Comparison of ENCODE assay signal across 1 cellular context in the genomic region with DNA sequence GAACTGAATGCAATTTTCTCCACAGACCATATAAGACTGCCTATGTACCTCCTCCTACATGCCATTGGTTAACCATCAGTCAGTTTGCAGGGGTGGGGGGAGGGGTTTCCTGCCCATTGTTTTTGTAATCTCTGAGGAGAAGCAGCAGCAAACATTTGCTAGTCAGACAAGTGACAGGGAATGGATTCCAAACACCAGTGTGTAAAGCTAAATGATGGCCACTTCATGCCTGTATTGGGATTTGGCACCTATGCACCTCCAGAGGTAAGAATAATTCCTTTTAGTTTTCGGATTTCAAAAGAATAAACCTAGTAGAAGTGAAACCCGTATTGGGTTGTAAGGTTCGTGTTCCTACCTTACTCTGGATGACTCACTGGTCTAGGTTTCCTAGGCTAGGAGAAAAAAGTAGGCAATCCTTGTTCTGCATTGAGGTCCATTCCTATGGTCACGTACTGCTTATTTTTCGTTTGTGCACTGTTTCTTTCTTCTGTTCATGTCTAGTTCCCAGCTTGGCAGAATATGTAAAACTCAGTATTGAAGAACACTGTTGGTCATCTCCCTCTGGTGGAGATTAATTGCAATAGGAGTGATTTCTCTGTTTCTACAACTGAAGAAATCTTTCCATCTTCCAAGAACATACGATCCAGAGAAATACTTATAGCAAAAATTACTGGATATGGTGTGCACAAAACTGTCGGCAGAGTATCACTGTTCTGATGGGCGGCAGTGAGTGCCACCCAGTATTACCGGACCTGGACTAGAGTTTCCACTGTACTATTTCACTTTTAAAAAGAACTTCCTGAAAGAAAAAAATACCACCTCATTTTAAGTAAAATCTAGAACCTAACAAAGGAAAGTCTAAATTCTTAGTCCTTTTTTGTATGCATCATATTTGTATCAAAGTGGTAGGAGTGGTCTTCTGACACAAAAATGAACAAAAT.
TF ChIP-seq lines count a peak whose summit lies in the region.

AKR1C3 (plus strand) TSS at position 150 of the 941 bp plus-strand sequence; CDS start at position 181, 31 bp downstream.

TF ChIP-seq in HepG2, 621 proteins besides CTCF, POLR2A, EP300 and RAD21 (continued from another document and continues in another):
- TF ChIP-seq HMGXB4 (CRISPR knock-in tag; IDR thresholded peaks at IDR 0.05; ENCODE audit: borderline replicate concordance in 1 of 2, low read depth in 1 of 2) (peak; percentile 83 to 90; a peak in 3 of 4 replicates), ZNF749 (CRISPR knock-in tag; IDR thresholded peaks at IDR 0.05; ENCODE audit: borderline replicate concordance) (0 out of 2 replicates have a peak, but pooled peaks have one; percentile 36), REL (CRISPR knock-in tag; conservative IDR thresholded peaks at IDR 0.05) (no peak), YEATS2 (CRISPR knock-in tag; IDR thresholded peaks at IDR 0.05; ENCODE audit: borderline replicate concordance) (peak; percentile 60; the same call in 1 of the 2 replicates), RNF2 (conservative IDR thresholded peaks at IDR 0.05; ENCODE audit: low read depth) (no peak), ZNF775 (CRISPR knock-in tag; IDR thresholded peaks at IDR 0.05; ENCODE audit: borderline replicate concordance) (no peak), ZNF678 (CRISPR knock-in tag; IDR thresholded peaks at IDR 0.05) (no peak), PAWR (CRISPR knock-in tag; IDR thresholded peaks at IDR 0.05; ENCODE audit: borderline replicate concordance) (no peak), ZFX (CRISPR knock-in tag; IDR thresholded peaks at IDR 0.05; ENCODE audit: low read depth) (peak; percentile 17; the same call in 1 of the 2 replicates), PHF21A (CRISPR knock-in tag; IDR thresholded peaks at IDR 0.05) (no peak), HNRNPL (IDR thresholded peaks at IDR 0.05; ENCODE audit: low read depth, low read length) (0 out of 2 replicates have a peak, but pooled peaks have one; percentile 23), ZNF605 (CRISPR knock-in tag; IDR thresholded peaks at IDR 0.05) (no peak), ARID4A (CRISPR knock-in tag; IDR thresholded peaks at IDR 0.05; ENCODE audit: borderline replicate concordance) (peak; percentile 41; the same call in 1 of the 2 replicates), MEF2D (CRISPR knock-in tag; IDR thresholded peaks at IDR 0.05) (0 out of 2 replicates have a peak, but pooled peaks have one; percentile 28), ZNF101 (CRISPR knock-in tag; IDR thresholded peaks at IDR 0.05; ENCODE audit: borderline replicate concordance, low read depth) (0 out of 2 replicates have a peak, but pooled peaks have one; percentile 36), ZNF792 (CRISPR knock-in tag; IDR thresholded peaks at IDR 0.05) (peak; percentile 51), ZFY (CRISPR knock-in tag; IDR thresholded peaks at IDR 0.05) (no peak), SNAPC4 (CRISPR knock-in tag; IDR thresholded peaks at IDR 0.05) (no peak), ZFP36 (IDR thresholded peaks at IDR 0.05; ENCODE audit: borderline replicate concordance, low read depth, low read length, partially characterized antibody) (no peak), POLR2G (IDR thresholded peaks at IDR 0.05; ENCODE audit: low read depth, low read length) (peak; percentile 90), RFXANK (CRISPR knock-in tag; IDR thresholded peaks at IDR 0.05) (peak; percentile 39; the same call in 1 of the 2 replicates), ZNF589 (CRISPR knock-in tag; conservative IDR thresholded peaks at IDR 0.05) (no peak), HOMEZ (CRISPR knock-in tag; IDR thresholded peaks at IDR 0.05; ENCODE audit: low read depth) (peak; percentile 89; the same call in 1 of the 2 replicates), POLR2AphosphoS2 (IDR thresholded peaks at IDR 0.05; ENCODE audit: low read depth, low read length) (peak; percentile 68; the same call in 1 of the 2 replicates)
- TF ChIP-seq, protein P1, sequence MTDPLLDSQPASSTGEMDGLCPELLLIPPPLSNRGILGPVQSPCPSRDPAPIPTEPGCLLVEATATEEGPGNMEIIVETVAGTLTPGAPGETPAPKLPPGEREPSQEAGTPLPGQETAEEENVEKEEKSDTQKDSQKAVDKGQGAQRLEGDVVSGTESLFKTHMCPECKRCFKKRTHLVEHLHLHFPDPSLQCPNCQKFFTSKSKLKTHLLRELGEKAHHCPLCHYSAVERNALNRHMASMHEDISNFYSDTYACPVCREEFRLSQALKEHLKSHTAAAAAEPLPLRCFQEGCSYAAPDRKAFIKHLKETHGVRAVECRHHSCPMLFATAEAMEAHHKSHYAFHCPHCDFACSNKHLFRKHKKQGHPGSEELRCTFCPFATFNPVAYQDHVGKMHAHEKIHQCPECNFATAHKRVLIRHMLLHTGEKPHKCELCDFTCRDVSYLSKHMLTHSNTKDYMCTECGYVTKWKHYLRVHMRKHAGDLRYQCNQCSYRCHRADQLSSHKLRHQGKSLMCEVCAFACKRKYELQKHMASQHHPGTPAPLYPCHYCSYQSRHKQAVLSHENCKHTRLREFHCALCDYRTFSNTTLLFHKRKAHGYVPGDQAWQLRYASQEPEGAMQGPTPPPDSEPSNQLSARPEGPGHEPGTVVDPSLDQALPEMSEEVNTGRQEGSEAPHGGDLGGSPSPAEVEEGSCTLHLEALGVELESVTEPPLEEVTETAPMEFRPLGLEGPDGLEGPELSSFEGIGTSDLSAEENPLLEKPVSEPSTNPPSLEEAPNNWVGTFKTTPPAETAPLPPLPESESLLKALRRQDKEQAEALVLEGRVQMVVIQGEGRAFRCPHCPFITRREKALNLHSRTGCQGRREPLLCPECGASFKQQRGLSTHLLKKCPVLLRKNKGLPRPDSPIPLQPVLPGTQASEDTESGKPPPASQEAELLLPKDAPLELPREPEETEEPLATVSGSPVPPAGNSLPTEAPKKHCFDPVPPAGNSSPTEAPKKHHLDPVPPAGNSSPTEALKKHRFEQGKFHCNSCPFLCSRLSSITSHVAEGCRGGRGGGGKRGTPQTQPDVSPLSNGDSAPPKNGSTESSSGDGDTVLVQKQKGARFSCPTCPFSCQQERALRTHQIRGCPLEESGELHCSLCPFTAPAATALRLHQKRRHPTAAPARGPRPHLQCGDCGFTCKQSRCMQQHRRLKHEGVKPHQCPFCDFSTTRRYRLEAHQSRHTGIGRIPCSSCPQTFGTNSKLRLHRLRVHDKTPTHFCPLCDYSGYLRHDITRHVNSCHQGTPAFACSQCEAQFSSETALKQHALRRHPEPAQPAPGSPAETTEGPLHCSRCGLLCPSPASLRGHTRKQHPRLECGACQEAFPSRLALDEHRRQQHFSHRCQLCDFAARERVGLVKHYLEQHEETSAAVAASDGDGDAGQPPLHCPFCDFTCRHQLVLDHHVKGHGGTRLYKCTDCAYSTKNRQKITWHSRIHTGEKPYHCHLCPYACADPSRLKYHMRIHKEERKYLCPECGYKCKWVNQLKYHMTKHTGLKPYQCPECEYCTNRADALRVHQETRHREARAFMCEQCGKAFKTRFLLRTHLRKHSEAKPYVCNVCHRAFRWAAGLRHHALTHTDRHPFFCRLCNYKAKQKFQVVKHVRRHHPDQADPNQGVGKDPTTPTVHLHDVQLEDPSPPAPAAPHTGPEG (CRISPR knock-in tag; IDR thresholded peaks at IDR 0.05) = no peak
- TF ChIP-seq, protein P2, sequence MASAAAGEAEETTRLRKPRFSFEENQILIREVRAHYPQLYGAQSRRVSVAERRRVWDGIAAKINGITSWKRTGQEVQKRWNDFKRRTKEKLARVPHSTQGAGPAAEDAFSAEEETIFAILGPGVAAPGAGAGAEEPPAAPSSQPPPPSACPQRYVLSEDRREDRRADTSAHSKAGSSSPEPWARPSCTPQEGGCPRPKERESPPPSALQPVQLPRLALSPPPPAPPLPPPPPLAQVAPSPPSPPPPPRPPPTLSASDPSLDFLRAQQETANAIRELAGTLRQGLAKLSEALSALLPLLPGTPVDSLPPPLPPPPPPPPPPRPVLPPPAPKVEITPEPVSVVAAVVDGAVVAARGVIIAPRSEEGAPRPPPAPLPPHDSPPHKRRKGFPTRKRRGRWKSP (CRISPR knock-in tag; IDR thresholded peaks at IDR 0.05) = no peak
